2 cellular contexts compared by ENCODE assay signal in genomic region chr7:106448992-106449859, GRCh38.
TF ChIP-seq lines count a peak whose summit lies in the region.

No MANE protein-coding gene starts in this region.

TF ChIP-seq in GM23338, 12 proteins besides CTCF, POLR2A, EP300 and RAD21:
- TF ChIP-seq ZNF331 (CRISPR knock-in tag; IDR thresholded peaks at IDR 0.05; ENCODE audit: low read depth) (no peak), POLR2AphosphoS5 (IDR thresholded peaks at IDR 0.05; ENCODE audit: low read depth) (no peak), ZNF114 (CRISPR knock-in tag; IDR thresholded peaks at IDR 0.05) (no peak), JUNB (IDR thresholded peaks at IDR 0.05; ENCODE audit: unreplicated experiment) (no peak), CREB1 (CRISPR knock-in tag; IDR thresholded peaks at IDR 0.05; ENCODE audit: low read depth) (no peak), STAT1 (IDR thresholded peaks at IDR 0.05; ENCODE audit: unreplicated experiment) (no peak), EZH2phosphoT487 (IDR thresholded peaks at IDR 0.05; ENCODE audit: unreplicated experiment) (no peak)
- TF ChIP-seq, protein P1, sequence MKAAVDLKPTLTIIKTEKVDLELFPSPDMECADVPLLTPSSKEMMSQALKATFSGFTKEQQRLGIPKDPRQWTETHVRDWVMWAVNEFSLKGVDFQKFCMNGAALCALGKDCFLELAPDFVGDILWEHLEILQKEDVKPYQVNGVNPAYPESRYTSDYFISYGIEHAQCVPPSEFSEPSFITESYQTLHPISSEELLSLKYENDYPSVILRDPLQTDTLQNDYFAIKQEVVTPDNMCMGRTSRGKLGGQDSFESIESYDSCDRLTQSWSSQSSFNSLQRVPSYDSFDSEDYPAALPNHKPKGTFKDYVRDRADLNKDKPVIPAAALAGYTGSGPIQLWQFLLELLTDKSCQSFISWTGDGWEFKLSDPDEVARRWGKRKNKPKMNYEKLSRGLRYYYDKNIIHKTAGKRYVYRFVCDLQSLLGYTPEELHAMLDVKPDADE (IDR thresholded peaks at IDR 0.05): no peak
- TF ChIP-seq, protein P2, sequence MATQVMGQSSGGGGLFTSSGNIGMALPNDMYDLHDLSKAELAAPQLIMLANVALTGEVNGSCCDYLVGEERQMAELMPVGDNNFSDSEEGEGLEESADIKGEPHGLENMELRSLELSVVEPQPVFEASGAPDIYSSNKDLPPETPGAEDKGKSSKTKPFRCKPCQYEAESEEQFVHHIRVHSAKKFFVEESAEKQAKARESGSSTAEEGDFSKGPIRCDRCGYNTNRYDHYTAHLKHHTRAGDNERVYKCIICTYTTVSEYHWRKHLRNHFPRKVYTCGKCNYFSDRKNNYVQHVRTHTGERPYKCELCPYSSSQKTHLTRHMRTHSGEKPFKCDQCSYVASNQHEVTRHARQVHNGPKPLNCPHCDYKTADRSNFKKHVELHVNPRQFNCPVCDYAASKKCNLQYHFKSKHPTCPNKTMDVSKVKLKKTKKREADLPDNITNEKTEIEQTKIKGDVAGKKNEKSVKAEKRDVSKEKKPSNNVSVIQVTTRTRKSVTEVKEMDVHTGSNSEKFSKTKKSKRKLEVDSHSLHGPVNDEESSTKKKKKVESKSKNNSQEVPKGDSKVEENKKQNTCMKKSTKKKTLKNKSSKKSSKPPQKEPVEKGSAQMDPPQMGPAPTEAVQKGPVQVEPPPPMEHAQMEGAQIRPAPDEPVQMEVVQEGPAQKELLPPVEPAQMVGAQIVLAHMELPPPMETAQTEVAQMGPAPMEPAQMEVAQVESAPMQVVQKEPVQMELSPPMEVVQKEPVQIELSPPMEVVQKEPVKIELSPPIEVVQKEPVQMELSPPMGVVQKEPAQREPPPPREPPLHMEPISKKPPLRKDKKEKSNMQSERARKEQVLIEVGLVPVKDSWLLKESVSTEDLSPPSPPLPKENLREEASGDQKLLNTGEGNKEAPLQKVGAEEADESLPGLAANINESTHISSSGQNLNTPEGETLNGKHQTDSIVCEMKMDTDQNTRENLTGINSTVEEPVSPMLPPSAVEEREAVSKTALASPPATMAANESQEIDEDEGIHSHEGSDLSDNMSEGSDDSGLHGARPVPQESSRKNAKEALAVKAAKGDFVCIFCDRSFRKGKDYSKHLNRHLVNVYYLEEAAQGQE (IDR thresholded peaks at IDR 0.05; ENCODE audit: unreplicated experiment): no peak
- TF ChIP-seq, protein P3, sequence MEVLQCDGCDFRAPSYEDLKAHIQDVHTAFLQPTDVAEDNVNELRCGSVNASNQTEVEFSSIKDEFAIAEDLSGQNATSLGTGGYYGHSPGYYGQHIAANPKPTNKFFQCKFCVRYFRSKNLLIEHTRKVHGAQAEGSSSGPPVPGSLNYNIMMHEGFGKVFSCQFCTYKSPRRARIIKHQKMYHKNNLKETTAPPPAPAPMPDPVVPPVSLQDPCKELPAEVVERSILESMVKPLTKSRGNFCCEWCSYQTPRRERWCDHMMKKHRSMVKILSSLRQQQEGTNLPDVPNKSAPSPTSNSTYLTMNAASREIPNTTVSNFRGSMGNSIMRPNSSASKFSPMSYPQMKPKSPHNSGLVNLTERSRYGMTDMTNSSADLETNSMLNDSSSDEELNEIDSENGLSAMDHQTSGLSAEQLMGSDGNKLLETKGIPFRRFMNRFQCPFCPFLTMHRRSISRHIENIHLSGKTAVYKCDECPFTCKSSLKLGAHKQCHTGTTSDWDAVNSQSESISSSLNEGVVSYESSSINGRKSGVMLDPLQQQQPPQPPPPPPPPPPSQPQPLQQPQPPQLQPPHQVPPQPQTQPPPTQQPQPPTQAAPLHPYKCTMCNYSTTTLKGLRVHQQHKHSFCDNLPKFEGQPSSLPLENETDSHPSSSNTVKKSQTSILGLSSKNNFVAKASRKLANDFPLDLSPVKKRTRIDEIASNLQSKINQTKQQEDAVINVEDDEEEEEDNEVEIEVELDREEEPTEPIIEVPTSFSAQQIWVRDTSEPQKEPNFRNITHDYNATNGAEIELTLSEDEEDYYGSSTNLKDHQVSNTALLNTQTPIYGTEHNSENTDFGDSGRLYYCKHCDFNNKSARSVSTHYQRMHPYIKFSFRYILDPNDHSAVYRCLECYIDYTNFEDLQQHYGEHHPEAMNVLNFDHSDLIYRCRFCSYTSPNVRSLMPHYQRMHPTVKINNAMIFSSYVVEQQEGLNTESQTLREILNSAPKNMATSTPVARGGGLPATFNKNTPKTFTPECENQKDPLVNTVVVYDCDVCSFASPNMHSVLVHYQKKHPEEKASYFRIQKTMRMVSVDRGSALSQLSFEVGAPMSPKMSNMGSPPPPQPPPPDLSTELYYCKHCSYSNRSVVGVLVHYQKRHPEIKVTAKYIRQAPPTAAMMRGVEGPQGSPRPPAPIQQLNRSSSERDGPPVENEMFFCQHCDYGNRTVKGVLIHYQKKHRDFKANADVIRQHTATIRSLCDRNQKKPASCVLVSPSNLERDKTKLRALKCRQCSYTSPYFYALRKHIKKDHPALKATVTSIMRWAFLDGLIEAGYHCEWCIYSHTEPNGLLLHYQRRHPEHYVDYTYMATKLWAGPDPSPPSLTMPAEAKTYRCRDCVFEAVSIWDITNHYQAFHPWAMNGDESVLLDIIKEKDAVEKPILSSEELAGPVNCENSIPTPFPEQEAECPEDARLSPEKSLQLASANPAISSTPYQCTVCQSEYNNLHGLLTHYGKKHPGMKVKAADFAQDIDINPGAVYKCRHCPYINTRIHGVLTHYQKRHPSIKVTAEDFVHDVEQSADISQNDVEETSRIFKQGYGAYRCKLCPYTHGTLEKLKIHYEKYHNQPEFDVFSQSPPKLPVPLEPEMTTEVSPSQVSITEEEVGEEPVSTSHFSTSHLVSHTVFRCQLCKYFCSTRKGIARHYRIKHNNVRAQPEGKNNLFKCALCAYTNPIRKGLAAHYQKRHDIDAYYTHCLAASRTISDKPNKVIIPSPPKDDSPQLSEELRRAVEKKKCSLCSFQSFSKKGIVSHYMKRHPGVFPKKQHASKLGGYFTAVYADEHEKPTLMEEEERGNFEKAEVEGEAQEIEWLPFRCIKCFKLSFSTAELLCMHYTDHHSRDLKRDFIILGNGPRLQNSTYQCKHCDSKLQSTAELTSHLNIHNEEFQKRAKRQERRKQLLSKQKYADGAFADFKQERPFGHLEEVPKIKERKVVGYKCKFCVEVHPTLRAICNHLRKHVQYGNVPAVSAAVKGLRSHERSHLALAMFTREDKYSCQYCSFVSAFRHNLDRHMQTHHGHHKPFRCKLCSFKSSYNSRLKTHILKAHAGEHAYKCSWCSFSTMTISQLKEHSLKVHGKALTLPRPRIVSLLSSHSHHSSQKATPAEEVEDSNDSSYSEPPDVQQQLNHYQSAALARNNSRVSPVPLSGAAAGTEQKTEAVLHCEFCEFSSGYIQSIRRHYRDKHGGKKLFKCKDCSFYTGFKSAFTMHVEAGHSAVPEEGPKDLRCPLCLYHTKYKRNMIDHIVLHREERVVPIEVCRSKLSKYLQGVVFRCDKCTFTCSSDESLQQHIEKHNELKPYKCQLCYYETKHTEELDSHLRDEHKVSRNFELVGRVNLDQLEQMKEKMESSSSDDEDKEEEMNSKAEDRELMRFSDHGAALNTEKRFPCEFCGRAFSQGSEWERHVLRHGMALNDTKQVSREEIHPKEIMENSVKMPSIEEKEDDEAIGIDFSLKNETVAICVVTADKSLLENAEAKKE (CRISPR knock-in tag; IDR thresholded peaks at IDR 0.05): no peak

TF ChIP-seq in GM12878, 131 proteins besides CTCF, POLR2A, EP300 and RAD21:
- TF ChIP-seq, protein P4, sequence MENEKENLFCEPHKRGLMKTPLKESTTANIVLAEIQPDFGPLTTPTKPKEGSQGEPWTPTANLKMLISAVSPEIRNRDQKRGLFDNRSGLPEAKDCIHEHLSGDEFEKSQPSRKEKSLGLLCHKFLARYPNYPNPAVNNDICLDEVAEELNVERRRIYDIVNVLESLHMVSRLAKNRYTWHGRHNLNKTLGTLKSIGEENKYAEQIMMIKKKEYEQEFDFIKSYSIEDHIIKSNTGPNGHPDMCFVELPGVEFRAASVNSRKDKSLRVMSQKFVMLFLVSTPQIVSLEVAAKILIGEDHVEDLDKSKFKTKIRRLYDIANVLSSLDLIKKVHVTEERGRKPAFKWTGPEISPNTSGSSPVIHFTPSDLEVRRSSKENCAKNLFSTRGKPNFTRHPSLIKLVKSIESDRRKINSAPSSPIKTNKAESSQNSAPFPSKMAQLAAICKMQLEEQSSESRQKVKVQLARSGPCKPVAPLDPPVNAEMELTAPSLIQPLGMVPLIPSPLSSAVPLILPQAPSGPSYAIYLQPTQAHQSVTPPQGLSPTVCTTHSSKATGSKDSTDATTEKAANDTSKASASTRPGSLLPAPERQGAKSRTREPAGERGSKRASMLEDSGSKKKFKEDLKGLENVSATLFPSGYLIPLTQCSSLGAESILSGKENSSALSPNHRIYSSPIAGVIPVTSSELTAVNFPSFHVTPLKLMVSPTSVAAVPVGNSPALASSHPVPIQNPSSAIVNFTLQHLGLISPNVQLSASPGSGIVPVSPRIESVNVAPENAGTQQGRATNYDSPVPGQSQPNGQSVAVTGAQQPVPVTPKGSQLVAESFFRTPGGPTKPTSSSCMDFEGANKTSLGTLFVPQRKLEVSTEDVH (IDR thresholded peaks at IDR 0.05; ENCODE audit: low read depth, partially characterized antibody): no peak
- TF ChIP-seq TAF1 (IDR thresholded peaks at IDR 0.05; ENCODE audit: borderline replicate concordance, low read depth, low read length) (no peak), ESRRA (IDR thresholded peaks at IDR 0.05; ENCODE audit: low read length) (no peak), EZH2 (IDR thresholded peaks at IDR 0.05; ENCODE audit: borderline replicate concordance, control insufficient read depth, low read depth, low read length) (no peak), MEF2B (IDR thresholded peaks at IDR 0.05; ENCODE audit: partially characterized antibody, poor library complexity, severe bottlenecking) (no peak), SP1 (IDR thresholded peaks at IDR 0.05; ENCODE audit: low read depth, low read length) (no peak), SMC3 (IDR thresholded peaks at IDR 0.05; ENCODE audit: borderline replicate concordance, low read length) (no peak), TBL1XR1 (IDR thresholded peaks at IDR 0.05; ENCODE audit: low read depth, low read length) (no peak), BCL11A (IDR thresholded peaks at IDR 0.05; ENCODE audit: low read depth, low read length) (no peak), YBX1 (IDR thresholded peaks at IDR 0.05) (no peak), MTA2 (IDR thresholded peaks at IDR 0.05; ENCODE audit: low read depth) (no peak), SREBF1 (IDR thresholded peaks at IDR 0.05; ENCODE audit: low read length) (no peak), CEBPZ (IDR thresholded peaks at IDR 0.05; ENCODE audit: low read depth, low read length) (no peak), RBBP5 (conservative IDR thresholded peaks at IDR 0.05) (no peak), TCF12 (IDR thresholded peaks at IDR 0.05; ENCODE audit: low read depth, low read length) (no peak), CEBPB (IDR thresholded peaks at IDR 0.05; ENCODE audit: borderline replicate concordance in 1 of 2, low read depth in 2 of 2, low read length in 2 of 2) (no peak)
- TF ChIP-seq, protein P5, sequence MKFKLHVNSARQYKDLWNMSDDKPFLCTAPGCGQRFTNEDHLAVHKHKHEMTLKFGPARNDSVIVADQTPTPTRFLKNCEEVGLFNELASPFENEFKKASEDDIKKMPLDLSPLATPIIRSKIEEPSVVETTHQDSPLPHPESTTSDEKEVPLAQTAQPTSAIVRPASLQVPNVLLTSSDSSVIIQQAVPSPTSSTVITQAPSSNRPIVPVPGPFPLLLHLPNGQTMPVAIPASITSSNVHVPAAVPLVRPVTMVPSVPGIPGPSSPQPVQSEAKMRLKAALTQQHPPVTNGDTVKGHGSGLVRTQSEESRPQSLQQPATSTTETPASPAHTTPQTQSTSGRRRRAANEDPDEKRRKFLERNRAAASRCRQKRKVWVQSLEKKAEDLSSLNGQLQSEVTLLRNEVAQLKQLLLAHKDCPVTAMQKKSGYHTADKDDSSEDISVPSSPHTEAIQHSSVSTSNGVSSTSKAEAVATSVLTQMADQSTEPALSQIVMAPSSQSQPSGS (IDR thresholded peaks at IDR 0.05; ENCODE audit: low read length): no peak
